Comparison of ENCODE assay signal across 13 cellular contexts in genomic region chr19:44912854-44913253, GRCh38. TPM values are rescaled to one million over a fixed set of nuclear protein-coding genes. Genes with fewer than 3 reads are reported as not detected.
DNase-seq lines count a peak whose midpoint lies in the region; TF ChIP-seq lines count a peak whose summit lies in the region.
"Had no signal": no experiment of that assay in that cellular context is flagged by ENCODE, and none has a peak within 500 bp of the region (broad histone marks: within the 10 kb centered on the region; RNA-seq: fewer than 3 reads in every experiment).

No MANE protein-coding gene starts in this region.

- WGBS in liver = 26% methylated on average over 6 of the region's 6 CpGs
- 36 to 52% methylated on average over 6 of the region's 6 CpGs for WGBS in testis, 2 donors

- TF ChIP-seq RAD21 in liver (IDR thresholded peaks at IDR 0.05) = peak; percentile 28 to 51

- H3K36me3 ChIP-seq in liver (ENCODE audit: control insufficient read depth in 4 of 4, insufficient read depth in 3 of 4, low read depth in 1 of 4, low read length in 3 of 4) (no peaks in the 10 kb centered on the region), testis (ENCODE audit: low read depth, missing control alignments) (no peaks in the 10 kb centered on the region)

- intact Hi-C loops in testis (cut with DNase I; ENCODE audit: low total_unique reads) = no loop called here

- H3K4me1 ChIP-seq in liver (ENCODE audit: control insufficient read depth in 4 of 4, insufficient read depth in 4 of 4, low read length in 3 of 4) = peaks cover 3 to 58% (median 37%) of the 10 kb centered on the region in 4 donors
- H3K4me1 ChIP-seq in testis = peaks cover 37% of the 10 kb centered on the region

- TF ChIP-seq CTCF in liver (IDR thresholded peaks at IDR 0.05; ENCODE audit: low read depth, low read length, missing input control) (no peak), testis (IDR thresholded peaks at IDR 0.05) (no peak)

- H3K27ac ChIP-seq in liver (ENCODE audit: low read depth in 1 of 2, low read length in 2 of 2) (peak overlapping the region; percentile 90 to 93), testis (no peak overlapping the region)
- H3K27ac ChIP-seq: 22Rv1, HL-60 had no signal

- H3K9me3 ChIP-seq in liver (ENCODE audit: control insufficient read depth in 4 of 4, low read length in 3 of 4) (no peaks in the 10 kb centered on the region), testis (no peaks in the 10 kb centered on the region)

- TF ChIP-seq POLR2A in testis (IDR thresholded peaks at IDR 0.05) = no peak

- no peak overlapping the region for H3K9ac ChIP-seq in liver (ENCODE audit: low read depth in 1 of 2, low read length in 2 of 2)

- peak; percentile 15 for DNase-seq in NCI-H1694 (lab: John Stamatoyannopoulos, UW)
- DNase-seq in NCI-H1694 treated with DMSO at 0.1 percent for 48 hours (lab: John Stamatoyannopoulos, UW) = no peak
- DNase-seq in testis = peak; percentile 82
- DNase-seq in DMS79 (lab: John Stamatoyannopoulos, UW) = no peak
- DNase-seq in GOT3 (lab: John Stamatoyannopoulos, UW) = no peak
- DNase-seq: activated B cell treated with CpG ODN at 0.5 μM for 24 hours; activated naive CD4-positive, alpha-beta T cell treated with anti-CD3 and anti-CD28 coated beads, Interleukin-2, amount 50 U/mL, for 16 hours; NCI-H146 had no signal

- H3K27me3 ChIP-seq in liver (ENCODE audit: control insufficient read depth in 4 of 4, insufficient read depth in 4 of 4, low read length in 3 of 4) (no peaks in the 10 kb centered on the region), testis (no peaks in the 10 kb centered on the region)

- H3K4me3 ChIP-seq in liver (ENCODE audit: low read depth in 1 of 3, low read length in 3 of 3) (peak overlapping the region in 1 of 3 donors; percentile 4), testis (no peak overlapping the region)

TF ChIP-seq in liver, 16 proteins besides CTCF, POLR2A, EP300 and RAD21:
- TF ChIP-seq RXRA (IDR thresholded peaks at IDR 0.05) (peak; percentile 95 to 96), FOXA1 (IDR thresholded peaks at IDR 0.05) (no peak), JUND (IDR thresholded peaks at IDR 0.05) (peak in 1 of 2 donors; percentile 55), SP1 (IDR thresholded peaks at IDR 0.05) (peak; percentile 79), REST (IDR thresholded peaks at IDR 0.05) (peak; percentile 55), EGR1 (IDR thresholded peaks at IDR 0.05; ENCODE audit: low read depth in 2 of 2) (peak in 1 of 2 donors; percentile 71), FOXA2 (IDR thresholded peaks at IDR 0.05) (no peak), ZBTB33 (IDR thresholded peaks at IDR 0.05) (peak; percentile 28), MAX (IDR thresholded peaks at IDR 0.05) (peak; percentile 66), HNF4A (conservative IDR thresholded peaks at IDR 0.05) (peak; percentile 63 to 76)
TF ChIP-seq in liver: peak in this region for 8.

RNA-seq across cellular contexts. Expression of gene APOC1, which starts 1.6 kb away (rescaled TPM):
- 1,000 to 10,000 TPM in 1 of 2 donors, 100 to 1,000 TPM in 1; 612 to 1,996 TPM for total RNA-seq in liver
- over 10,000 TPM in 1 of 2 donors, 1,000 to 10,000 TPM in 1; 3,937 to 10,095 TPM for polyA plus RNA-seq in liver
- total RNA-seq in testis = 10 to 100 TPM in 1 of 2 donors, 1 to 10 TPM in 1; 9.4 to 43.9 TPM
- 42.9 TPM for polyA plus RNA-seq in testis (ENCODE audit: insufficient read depth, low read depth, low replicate concordance)

RNA-seq across cellular contexts. Expression of gene APOE, which starts 7.3 kb away (rescaled TPM):
- total RNA-seq in liver (1,000 to 10,000 TPM; 1,884 to 3,491 TPM), testis (100 to 1,000 TPM; 215 to 494 TPM)
- polyA plus RNA-seq in liver (1,000 to 10,000 TPM; 3,935 to 5,263 TPM), testis (ENCODE audit: insufficient read depth, low read depth, low replicate concordance) (185 TPM)
- total RNA-seq: activated B cell treated with CpG ODN at 0.5 μM for 24 hours had no signal

RNA-seq across cellular contexts. Expression of gene TOMM40, which starts 21.8 kb away (rescaled TPM):
- total RNA-seq in liver (10 to 100 TPM; 28.3 to 34.4 TPM), testis (10 to 100 TPM; 54.7 to 67.3 TPM)
- polyA plus RNA-seq in liver (10 to 100 TPM; 27.0 to 33.0 TPM), testis (ENCODE audit: insufficient read depth, low read depth, low replicate concordance) (43.1 TPM)

RNA-seq across cellular contexts. Expression of gene APOC4, which starts 29.2 kb away (rescaled TPM):
- total RNA-seq in liver = 100 to 1,000 TPM in 1 of 2 donors, 1 to 10 TPM in 1; 1.0 to 131 TPM
- polyA plus RNA-seq in liver = 100 to 1,000 TPM; 418 to 420 TPM
- total RNA-seq in testis = not detected
- not detected for polyA plus RNA-seq in testis (ENCODE audit: insufficient read depth, low read depth, low replicate concordance)
- total RNA-seq: activated B cell treated with CpG ODN at 0.5 μM for 24 hours, OCI-LY7, progenitor cell of endocrine pancreas had no signal

RNA-seq across cellular contexts. Expression of gene APOC2, which starts 33.0 kb away (rescaled TPM):
- total RNA-seq in liver (1,000 to 10,000 TPM in 1 of 2 donors, 100 to 1,000 TPM in 1; 660 to 1,200 TPM), testis (1 to 10 TPM; 1.1 to 1.2 TPM)
- polyA plus RNA-seq in liver (1,000 to 10,000 TPM; 2,878 to 3,399 TPM), testis (ENCODE audit: insufficient read depth, low read depth, low replicate concordance) (2.9 TPM)
- total RNA-seq: activated B cell treated with CpG ODN at 0.5 μM for 24 hours, progenitor cell of endocrine pancreas had no signal

Comparison
In these comparisons a context has a peak if more than half of its experiments do, and no peak if none do; other contexts are left out.
1. DNase-seq: peak in NCI-H1694 (single experiment) and testis (single experiment); none in NCI-H1694 treated with DMSO at 0.1 percent for 48 hours (single experiment), DMS79 (single experiment) and GOT3 (single experiment).
2. H3K27ac ChIP-seq: peak in liver (2 of 2); none in testis (0 of 2).
3. RNA of gene APOC1, which starts 1.6 kb away (total RNA-seq): 612 to 1,996 TPM in liver; 9.4 to 43.9 TPM in testis; every median in the first group is over 10 times any median in the second.